Comparison of ENCODE assay signal across 9 cellular contexts in genomic region chr11:122634507-122634906, GRCh38. TPM values are rescaled to one million over a fixed set of nuclear protein-coding genes. Genes with fewer than 3 reads are reported as not detected.
DNase-seq lines count a peak whose midpoint lies in the region; ATAC-seq and TF ChIP-seq lines count a peak whose summit lies in the region.
"Had no signal": no experiment of that assay in that cellular context is flagged by ENCODE, and none has a peak within 500 bp of the region (broad histone marks: within the 10 kb centered on the region; RNA-seq: fewer than 3 reads in every experiment).

No MANE protein-coding gene starts in this region.

- H3K4me3 Mint-ChIP-seq in GM23338: no peak overlapping the region
- H3K4me3 Mint-ChIP-seq in natural killer cell treated with Interleukin-12 subunit alpha and Interleukin-12 subunit beta and Interleukin-15 and Interleukin-18, amount 100 ng/mL, for 72 hours: no peak overlapping the region
- H3K4me3 Mint-ChIP-seq: activated B cell treated with CpG ODN at 0.5 μM for 24 hours had no signal

- H3K9me2 ChIP-seq in GM23338 (ENCODE audit: insufficient read depth): no peaks in the 10 kb centered on the region

- H3K36me3 Mint-ChIP-seq in GM23338 (ENCODE audit: low read depth): no peaks in the 10 kb centered on the region
- no peaks in the 10 kb centered on the region for H3K36me3 Mint-ChIP-seq in natural killer cell treated with Interleukin-12 subunit alpha and Interleukin-12 subunit beta and Interleukin-15 and Interleukin-18, amount 100 ng/mL, for 72 hours

- no peak overlapping the region for H3K27ac Mint-ChIP-seq in GM23338
- H3K27ac Mint-ChIP-seq in natural killer cell treated with Interleukin-12 subunit alpha and Interleukin-12 subunit beta and Interleukin-15 and Interleukin-18, amount 100 ng/mL, for 72 hours: no peak overlapping the region
- H3K27ac Mint-ChIP-seq: activated B cell treated with CpG ODN at 0.5 μM for 24 hours had no signal

- intact Hi-C loops in sciatic nerve (cut with DNase I): loop anchor here (5.0 kb wide), 1 partner anchor 148 kb away; no protein-coding TSS in a partner anchor

- no peaks in the 10 kb centered on the region for H3K27me3 ChIP-seq in GM23338 (ENCODE audit: insufficient read depth)

- no peak for TF ChIP-seq POLR2A in NB4 (IDR thresholded peaks at IDR 0.05; ENCODE audit: extremely low read depth, insufficient read length)

- H3K27me3 Mint-ChIP-seq in GM23338 (ENCODE audit: insufficient read depth, low read depth, poor library complexity): no peaks in the 10 kb centered on the region
- H3K27me3 Mint-ChIP-seq in natural killer cell treated with Interleukin-12 subunit alpha and Interleukin-12 subunit beta and Interleukin-15 and Interleukin-18, amount 100 ng/mL, for 72 hours: no peaks in the 10 kb centered on the region

- H3K4me1 Mint-ChIP-seq in GM23338: peaks cover 2% of the 10 kb centered on the region; the same call in 1 of the 3 replicates
- H3K4me1 Mint-ChIP-seq in natural killer cell treated with Interleukin-12 subunit alpha and Interleukin-12 subunit beta and Interleukin-15 and Interleukin-18, amount 100 ng/mL, for 72 hours (ENCODE audit: low read depth in 2 of 2): peaks cover 4 to 6% of the 10 kb centered on the region in 2 donors

- peak overlapping the region; percentile 77; the same call in 1 of the 2 replicates for H2AFZ ChIP-seq in GM23338

- H3K4me1 ChIP-seq in GM23338 (ENCODE audit: insufficient read depth): no peaks in the 10 kb centered on the region; the same call in 1 of the 2 replicates

- no peak for TF ChIP-seq CTCF in GM23338 (conservative IDR thresholded peaks at IDR 0.05; ENCODE audit: low read depth in 2 of 2)
- TF ChIP-seq CTCF in NB4 (IDR thresholded peaks at IDR 0.05; ENCODE audit: low read depth, low read length): no peak
- no peak for TF ChIP-seq CTCF in epithelial cell of esophagus (IDR thresholded peaks at IDR 0.05; ENCODE audit: insufficient read depth, low read depth, low read length, missing control alignments)

- no peak overlapping the region for H3K27ac ChIP-seq in GM23338 (ENCODE audit: low read depth)

- ATAC-seq in GM23338 (peak; percentile 90), sciatic nerve (peak; percentile 80), HG03460 (IDR thresholded peaks at IDR 0.05; ENCODE audit: unreplicated experiment) (no peak)
- no peak for ATAC-seq in natural killer cell treated with Interleukin-12 subunit alpha and Interleukin-12 subunit beta and Interleukin-15 and Interleukin-18, amount 100 ng/mL, for 72 hours
- ATAC-seq: left lobe of liver had no signal

- no peaks in the 10 kb centered on the region for H3K79me2 ChIP-seq in GM23338 (replicated peaks; ENCODE audit: insufficient read depth)

- H4K20me1 ChIP-seq in GM23338 (replicated peaks; ENCODE audit: insufficient read depth): no peaks in the 10 kb centered on the region

- H3K4me3 ChIP-seq in GM23338 (no peak overlapping the region), NB4 (ENCODE audit: low read depth, low read length) (no peak overlapping the region), epithelial cell of esophagus (ENCODE audit: low read length) (no peak overlapping the region)

- DNase-seq in GM23338 (ENCODE audit: low spot score) (peak; percentile 52), NB4 (ENCODE audit: low read depth) (peak; percentile 30), epithelial cell of esophagus (ENCODE audit: low read depth) (peak; percentile 20), sciatic nerve (ENCODE audit: low spot score) (peak; percentile 62)
- DNase-seq in natural killer cell treated with Interleukin-12 subunit alpha and Interleukin-12 subunit beta and Interleukin-15 and Interleukin-18, amount 100 ng/mL, for 72 hours (ENCODE audit: low spot score): no peak
- no peak for DNase-seq in activated CD8-positive, alpha-beta memory T cell treated with anti-CD3 and anti-CD28 coated beads, Interleukin-2, amount 50 U/mL, for 4 hours
- DNase-seq: activated B cell treated with CpG ODN at 0.5 μM for 24 hours had no signal

- no peaks in the 10 kb centered on the region for H3K9me3 Mint-ChIP-seq in GM23338
- no peaks in the 10 kb centered on the region for H3K9me3 Mint-ChIP-seq in natural killer cell treated with Interleukin-12 subunit alpha and Interleukin-12 subunit beta and Interleukin-15 and Interleukin-18, amount 100 ng/mL, for 72 hours
- H3K9me3 Mint-ChIP-seq: activated B cell treated with CpG ODN at 0.5 μM for 24 hours had no signal

- H3K4me2 ChIP-seq in GM23338: no peak overlapping the region

- no peaks in the 10 kb centered on the region for H3K36me3 ChIP-seq in GM23338 (ENCODE audit: insufficient read depth)

- H3F3A ChIP-seq in GM23338 (replicated peaks; ENCODE audit: low read depth): no peaks in the 10 kb centered on the region

TF ChIP-seq in GM23338, 12 proteins besides CTCF, POLR2A, EP300 and RAD21:
- no peak for TF ChIP-seq ZNF331 (CRISPR knock-in tag; IDR thresholded peaks at IDR 0.05; ENCODE audit: low read depth)
- TF ChIP-seq JUNB (IDR thresholded peaks at IDR 0.05; ENCODE audit: unreplicated experiment): no peak
- no peak for TF ChIP-seq EZH2 (IDR thresholded peaks at IDR 0.05; ENCODE audit: low read depth, unreplicated experiment)
- no peak for TF ChIP-seq REST (IDR thresholded peaks at IDR 0.05; ENCODE audit: unreplicated experiment)
- TF ChIP-seq STAT1 (IDR thresholded peaks at IDR 0.05; ENCODE audit: unreplicated experiment): no peak
- TF ChIP-seq CREB1 (CRISPR knock-in tag; IDR thresholded peaks at IDR 0.05; ENCODE audit: low read depth): no peak
- no peak for TF ChIP-seq NANOG (IDR thresholded peaks at IDR 0.05; ENCODE audit: borderline replicate concordance)
- no peak for TF ChIP-seq ZNF114 (CRISPR knock-in tag; IDR thresholded peaks at IDR 0.05)
- TF ChIP-seq ETS1 (IDR thresholded peaks at IDR 0.05): no peak

RNA-seq across cellular contexts. Expression of gene UBASH3B, which starts 21.0 kb away (rescaled TPM):
- total RNA-seq in GM23338 (2014; rRNA removed; shearing (Covaris generic)): 12.0 and 17.2 TPM in 2 replicates
- 2.1 and 2.6 TPM in 2 replicates for polyA plus RNA-seq in GM23338 (2016; fragmentation: Nextera tagmentation; extraction: Ambion mirVana)
- 9.2 TPM for total RNA-seq in sciatic nerve
- 1 to 10 TPM; 3.4 to 3.5 TPM for total RNA-seq in natural killer cell treated with Interleukin-12 subunit alpha and Interleukin-12 subunit beta and Interleukin-15 and Interleukin-18, amount 100 ng/mL, for 72 hours

Comparison
In these comparisons a context has a peak if more than half of its experiments do, and no peak if none do; other contexts are left out.
1. ATAC-seq: peak in GM23338 (single experiment) and sciatic nerve (single experiment); none in HG03460 (single experiment) and natural killer cell treated with Interleukin-12 subunit alpha and Interleukin-12 subunit beta and Interleukin-15 and Interleukin-18, amount 100 ng/mL, for 72 hours (0 of 2).
2. DNase-seq: peak in GM23338 (single experiment), NB4 (single experiment), epithelial cell of esophagus (single experiment) and sciatic nerve (single experiment); none in natural killer cell treated with Interleukin-12 subunit alpha and Interleukin-12 subunit beta and Interleukin-15 and Interleukin-18, amount 100 ng/mL, for 72 hours (single experiment) and activated CD8-positive, alpha-beta memory T cell treated with anti-CD3 and anti-CD28 coated beads, Interleukin-2, amount 50 U/mL, for 4 hours (single experiment).